Comparison of ENCODE assay signal across 12 cellular contexts in the genomic region with DNA sequence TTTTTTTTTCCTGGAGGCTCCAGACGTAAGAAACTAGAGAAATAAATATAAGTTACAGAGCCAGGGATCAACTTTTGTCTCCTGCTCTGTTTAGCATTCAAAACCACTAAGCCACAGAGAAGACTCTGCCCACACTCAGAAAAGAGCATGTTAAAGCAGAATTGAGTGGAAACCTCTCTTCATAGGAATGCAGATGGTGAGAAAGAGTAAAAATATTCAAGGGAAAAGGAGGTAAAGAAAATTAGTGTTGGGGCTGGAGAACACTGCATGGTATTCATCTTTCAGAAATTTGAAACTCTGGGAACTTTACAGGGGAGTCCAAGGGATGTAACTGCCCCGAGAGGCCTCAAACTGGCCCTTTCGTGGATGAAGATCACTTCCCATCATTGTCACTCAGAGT.
DNase-seq lines count a peak whose midpoint lies in the region; ATAC-seq and TF ChIP-seq lines count a peak whose summit lies in the region.
"Had no signal": no experiment of that assay in that cellular context is flagged by ENCODE, and none has a peak within 500 bp of the region (broad histone marks: within the 10 kb centered on the region; RNA-seq: fewer than 3 reads in every experiment).

No MANE protein-coding gene starts in this region.

- peak; percentile 60 for ATAC-seq in activated T-helper 17 cell treated with anti-CD3 and anti-CD28 coated beads, Interleukin-2, amount 50 U/mL, for 72 hours (replicated peaks)
- ATAC-seq in GM19463 (IDR thresholded peaks at IDR 0.05; ENCODE audit: unreplicated experiment), result no peak
- ATAC-seq: T-cell had no signal

- peaks cover 26% of the 10 kb centered on the region for H3K36me3 Mint-ChIP-seq in HFFc6 (ENCODE audit: low read depth)
- no peaks in the 10 kb centered on the region for H3K36me3 Mint-ChIP-seq in activated T-helper 17 cell treated with anti-CD3 and anti-CD28 coated beads, Interleukin-2, amount 50 U/mL, for 72 hours (ENCODE audit: low read depth)
- H3K36me3 Mint-ChIP-seq in activated naive CD4-positive, alpha-beta T cell treated with anti-CD3 and anti-CD28 coated beads, Interleukin-2, amount 10 ng/mL, durations not matched to agents 7 days and 5 days, result no peaks in the 10 kb centered on the region
- H3K36me3 Mint-ChIP-seq: T-cell had no signal

- CTCF ChIA-PET in activated naive CD4-positive, alpha-beta T cell treated with anti-CD3 and anti-CD28 coated beads, Interleukin-2, amount 10 ng/mL, durations not matched to agents 7 days and 5 days (lab: Charles Lee), result interaction anchor here (0.8 kb wide), 1 partner anchor 143 kb away, joined by 5 read pairs; no protein-coding TSS in a partner anchor

- peaks cover 1% of the 10 kb centered on the region; the same call in 1 of the 2 replicates for H3K27me3 Mint-ChIP-seq in HFFc6 (ENCODE audit: insufficient read depth)
- H3K27me3 Mint-ChIP-seq in activated T-helper 17 cell treated with anti-CD3 and anti-CD28 coated beads, Interleukin-2, amount 50 U/mL, for 72 hours, result no peaks in the 10 kb centered on the region
- peaks cover 7% of the 10 kb centered on the region for H3K27me3 Mint-ChIP-seq in activated naive CD4-positive, alpha-beta T cell treated with anti-CD3 and anti-CD28 coated beads, Interleukin-2, amount 10 ng/mL, durations not matched to agents 7 days and 5 days
- H3K27me3 Mint-ChIP-seq: activated CD4-positive, alpha-beta memory T cell treated with anti-CD3 and anti-CD28 coated beads, Interleukin-2, amount 10 ng/mL, durations not matched to agents 7 days and 5 days; T-cell had no signal

- peaks cover 0 to 26% (median 0%) of the 10 kb centered on the region in 4 donors for H3K4me1 ChIP-seq in stomach
- H3K4me1 ChIP-seq: uterus had no signal

- peak overlapping the region; percentile 82 for H3K4me3 Mint-ChIP-seq in HFFc6
- no peak overlapping the region for H3K4me3 Mint-ChIP-seq in activated T-helper 17 cell treated with anti-CD3 and anti-CD28 coated beads, Interleukin-2, amount 50 U/mL, for 72 hours
- H3K4me3 Mint-ChIP-seq in activated naive CD4-positive, alpha-beta T cell treated with anti-CD3 and anti-CD28 coated beads, Interleukin-2, amount 10 ng/mL, durations not matched to agents 7 days and 5 days, result no peak overlapping the region
- H3K4me3 Mint-ChIP-seq: activated CD4-positive, alpha-beta memory T cell treated with anti-CD3 and anti-CD28 coated beads, Interleukin-2, amount 10 ng/mL, durations not matched to agents 7 days and 5 days; T-cell had no signal

- no peak overlapping the region for H3K4me3 ChIP-seq in stomach
- H3K4me3 ChIP-seq: uterus had no signal

- no peak for TF ChIP-seq EP300 in stomach (IDR thresholded peaks at IDR 0.05)

- TF ChIP-seq POLR2A in stomach (IDR thresholded peaks at IDR 0.05), result no peak

- no peaks in the 10 kb centered on the region for H3K36me3 ChIP-seq in stomach
- H3K36me3 ChIP-seq: uterus had no signal

- intact Hi-C loops in stomach (cut with DNase I; ENCODE audit: low total_unique reads), result no loop called here

- peak overlapping the region; percentile 97 for H3K27ac Mint-ChIP-seq in HFFc6
- peak overlapping the region; percentile 35 for H3K27ac Mint-ChIP-seq in activated T-helper 17 cell treated with anti-CD3 and anti-CD28 coated beads, Interleukin-2, amount 50 U/mL, for 72 hours
- no peak overlapping the region for H3K27ac Mint-ChIP-seq in activated naive CD4-positive, alpha-beta T cell treated with anti-CD3 and anti-CD28 coated beads, Interleukin-2, amount 10 ng/mL, durations not matched to agents 7 days and 5 days
- H3K27ac Mint-ChIP-seq: activated CD4-positive, alpha-beta memory T cell treated with anti-CD3 and anti-CD28 coated beads, Interleukin-2, amount 10 ng/mL, durations not matched to agents 7 days and 5 days; T-cell had no signal

- H3K4me1 Mint-ChIP-seq in HFFc6 (ENCODE audit: low read depth), result peaks cover 69% of the 10 kb centered on the region
- peaks cover 6% of the 10 kb centered on the region for H3K4me1 Mint-ChIP-seq in activated T-helper 17 cell treated with anti-CD3 and anti-CD28 coated beads, Interleukin-2, amount 50 U/mL, for 72 hours
- no peaks in the 10 kb centered on the region for H3K4me1 Mint-ChIP-seq in activated naive CD4-positive, alpha-beta T cell treated with anti-CD3 and anti-CD28 coated beads, Interleukin-2, amount 10 ng/mL, durations not matched to agents 7 days and 5 days

- DNase-seq in HFFc6 (peak; percentile 83), hepatic stellate cell (ENCODE audit: low spot score) (peak; percentile 58), stomach (no peak)
- no peak for DNase-seq in activated naive CD4-positive, alpha-beta T cell treated with anti-CD3 and anti-CD28 coated beads, Interleukin-2, amount 10 ng/mL, durations not matched to agents 7 days and 5 days
- no peak for DNase-seq in activated CD4-positive, alpha-beta T cell treated with anti-CD3 and anti-CD28 coated beads for 1 hour
- no peak for DNase-seq in activated CD8-positive, alpha-beta memory T cell treated with anti-CD3 and anti-CD28 coated beads, Interleukin-2, amount 50 U/mL, for 48 hours
- DNase-seq: activated CD4-positive, alpha-beta memory T cell treated with anti-CD3 and anti-CD28 coated beads, Interleukin-2, amount 10 ng/mL, durations not matched to agents 7 days and 5 days; NCI-H526 treated with DMSO at 0.1 percent for 48 hours; T-cell; uterus had no signal

- peak overlapping the region in 4 of 5 donors; percentile 38 to 73 (median 64) for H3K27ac ChIP-seq in stomach

- no peaks in the 10 kb centered on the region for H3K27me3 ChIP-seq in stomach
- H3K27me3 ChIP-seq: uterus had no signal

- TF ChIP-seq CTCF in HFFc6 (IDR thresholded peaks at IDR 0.05), result no peak
- no peak for TF ChIP-seq CTCF in stomach (IDR thresholded peaks at IDR 0.05)

- WGBS in stomach, 5 donors, result 59 to 71% (median 61%) methylated on average over 3 of the region's 3 CpGs

- no peaks in the 10 kb centered on the region for H3K9me3 Mint-ChIP-seq in HFFc6
- no peaks in the 10 kb centered on the region for H3K9me3 Mint-ChIP-seq in activated T-helper 17 cell treated with anti-CD3 and anti-CD28 coated beads, Interleukin-2, amount 50 U/mL, for 72 hours
- H3K9me3 Mint-ChIP-seq in activated naive CD4-positive, alpha-beta T cell treated with anti-CD3 and anti-CD28 coated beads, Interleukin-2, amount 10 ng/mL, durations not matched to agents 7 days and 5 days, result no peaks in the 10 kb centered on the region
- H3K9me3 Mint-ChIP-seq: activated CD4-positive, alpha-beta memory T cell treated with anti-CD3 and anti-CD28 coated beads, Interleukin-2, amount 10 ng/mL, durations not matched to agents 7 days and 5 days; T-cell had no signal

- no peaks in the 10 kb centered on the region for H3K9me3 ChIP-seq in stomach
- H3K9me3 ChIP-seq: uterus had no signal

Comparison
In these comparisons a context has a peak if more than half of its experiments do, and no peak if none do; other contexts are left out.
1. DNase-seq: peak in HFFc6 (single experiment) and hepatic stellate cell (single experiment); none in stomach (single experiment), activated naive CD4-positive, alpha-beta T cell treated with anti-CD3 and anti-CD28 coated beads, Interleukin-2, amount 10 ng/mL, durations not matched to agents 7 days and 5 days (single experiment), activated CD4-positive, alpha-beta T cell treated with anti-CD3 and anti-CD28 coated beads for 1 hour (single experiment) and activated CD8-positive, alpha-beta memory T cell treated with anti-CD3 and anti-CD28 coated beads, Interleukin-2, amount 50 U/mL, for 48 hours (single experiment).